ENCODE assay signal across 7 cellular contexts in the genomic region with DNA sequence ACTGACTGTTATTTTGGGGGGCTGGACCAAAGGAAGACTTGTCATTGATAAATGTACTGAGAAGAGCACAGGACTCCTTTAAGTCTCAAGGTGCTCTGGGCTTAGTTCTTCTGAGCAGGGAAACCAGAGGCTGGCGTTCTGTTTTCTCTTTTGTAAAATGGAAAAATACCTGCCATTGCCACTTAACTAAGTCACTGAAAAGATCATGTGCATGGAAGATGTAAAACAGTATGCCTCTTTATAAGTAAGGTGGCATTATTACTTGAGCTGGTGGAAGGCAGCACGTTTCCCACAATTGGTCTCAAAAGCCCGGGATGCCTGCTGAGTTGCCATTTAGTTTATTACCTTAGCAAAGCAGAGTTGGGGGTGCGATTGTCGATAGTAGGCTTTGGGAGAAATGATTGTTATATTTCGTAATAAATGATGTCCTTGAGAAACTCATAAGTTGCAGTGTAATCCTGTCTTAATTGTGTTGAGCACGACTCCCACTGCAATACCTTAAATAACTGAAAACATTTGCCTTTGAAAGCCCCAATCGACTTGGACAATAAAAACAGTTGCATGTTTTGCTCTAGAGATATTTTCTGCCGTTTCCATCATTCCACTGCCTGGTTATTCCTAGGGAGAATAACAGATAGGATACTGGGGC. TPM values are rescaled to one million over a fixed set of nuclear protein-coding genes. Genes with fewer than 3 reads are reported as not detected.
DNase-seq lines count a peak whose midpoint lies in the region; ATAC-seq and TF ChIP-seq lines count a peak whose summit lies in the region.

No MANE protein-coding gene starts in this region.

- POLR2A ChIA-PET in WTC11 (lab: Charles Lee), result interaction anchor here (0.8 kb wide), 1 partner anchor 236 kb away, joined by 3 read pairs; no protein-coding TSS in a partner anchor

- intact Hi-C loops in spleen (cut with DNase I; ENCODE audit: low total_unique reads), result no loop called here

- H3K4me1 Mint-ChIP-seq in HFFc6 (ENCODE audit: low read depth), result peaks cover 35% of the 10 kb centered on the region
- H3K4me1 Mint-ChIP-seq in WTC11, result peaks cover 57% of the 10 kb centered on the region
- peaks cover 35% of the 10 kb centered on the region for H3K4me1 Mint-ChIP-seq in glutamatergic neuron (ENCODE audit: low read depth, unreplicated experiment)

- TF ChIP-seq POLR2A in spleen (IDR thresholded peaks at IDR 0.05), result no peak

- H3K36me3 ChIP-seq in spleen, result no peaks in the 10 kb centered on the region

- H3K27ac Mint-ChIP-seq in HFFc6, result peak overlapping the region; percentile 95
- peak overlapping the region; percentile 95 for H3K27ac Mint-ChIP-seq in WTC11
- H3K27ac Mint-ChIP-seq in glutamatergic neuron (ENCODE audit: unreplicated experiment), result peak overlapping the region; percentile 89

- 11 to 26% (median 15%) methylated on average over 9 of the region's 9 CpGs for WGBS in spleen, 5 donors

- H3K4me3 ChIP-seq in spleen, result peak overlapping the region in 7 of 8 donors; percentile 46 to 95 (median 87)

- CTCF ChIA-PET in WTC11 (lab: Charles Lee), result interaction anchor here (0.5 to 1.1 kb wide), 4 partner anchors 15 to 212 kb away, joined by 3 read pairs; no protein-coding TSS in a partner anchor

- H3K27ac ChIP-seq in spleen, result peak overlapping the region; percentile 79 to 99 (median 94)

- no peak for TF ChIP-seq CTCF in HFFc6 (IDR thresholded peaks at IDR 0.05)
- TF ChIP-seq CTCF in WTC11 (IDR thresholded peaks at IDR 0.05), result no peak
- no peak for TF ChIP-seq CTCF in glutamatergic neuron (IDR thresholded peaks at IDR 0.05; ENCODE audit: partially characterized antibody, unreplicated experiment)
- peak in 1 of 11 experiments; percentile 9 for TF ChIP-seq CTCF in spleen (IDR thresholded peaks at IDR 0.05 in 8 of 11, conservative IDR thresholded peaks at IDR 0.05 in 3 of 11)

- peaks cover 12 to 73% (median 64%) of the 10 kb centered on the region in 6 donors for H3K4me1 ChIP-seq in spleen

- no peaks in the 10 kb centered on the region for H3K27me3 ChIP-seq in spleen (replicated peaks in 1 of 7)

- DNase-seq in HFFc6 (no peak), WTC11 (ENCODE audit: low spot score) (no peak), glutamatergic neuron (no peak), spleen (peak; percentile 40), NCI-H345 (lab: John Stamatoyannopoulos, UW) (no peak), DMS153 treated with DMSO at 0.1 percent for 48 hours (lab: John Stamatoyannopoulos, UW; ENCODE audit: unreplicated experiment) (no peak), left lobe of liver (ENCODE audit: low spot score) (no peak)

- peak overlapping the region; percentile 99 for H3K4me3 Mint-ChIP-seq in HFFc6
- H3K4me3 Mint-ChIP-seq in WTC11, result peak overlapping the region; percentile 86
- peak overlapping the region; percentile 95 for H3K4me3 Mint-ChIP-seq in glutamatergic neuron (ENCODE audit: unreplicated experiment)

- peaks cover 5% of the 10 kb centered on the region; the same call in 1 of the 2 replicates for H3K27me3 Mint-ChIP-seq in HFFc6 (ENCODE audit: insufficient read depth)
- no peaks in the 10 kb centered on the region for H3K27me3 Mint-ChIP-seq in WTC11 (ENCODE audit: low read depth)
- H3K27me3 Mint-ChIP-seq in glutamatergic neuron (ENCODE audit: unreplicated experiment), result peaks cover 15% of the 10 kb centered on the region

- H3K9me3 ChIP-seq in spleen, result no peaks in the 10 kb centered on the region

- H3K9me3 Mint-ChIP-seq in HFFc6 (no peaks in the 10 kb centered on the region), WTC11 (no peaks in the 10 kb centered on the region), glutamatergic neuron (ENCODE audit: unreplicated experiment) (peaks cover 23% of the 10 kb centered on the region)

- ATAC-seq in WTC11, result no peak
- ATAC-seq in left lobe of liver, result no peak

- H3K36me3 Mint-ChIP-seq in HFFc6 (ENCODE audit: low read depth) (peaks cover 23% of the 10 kb centered on the region), WTC11 (peaks cover 40% of the 10 kb centered on the region), glutamatergic neuron (ENCODE audit: unreplicated experiment) (no peaks in the 10 kb centered on the region)

TF ChIP-seq in WTC11, 78 proteins besides CTCF, POLR2A, EP300 and RAD21:
- no peak for TF ChIP-seq ZNF512 (CRISPR knock-in tag; IDR thresholded peaks at IDR 0.05; ENCODE audit: borderline replicate concordance)
- TF ChIP-seq KAT7 (CRISPR knock-in tag; IDR thresholded peaks at IDR 0.05; ENCODE audit: borderline replicate concordance), result no peak
- no peak for TF ChIP-seq ZNF671 (CRISPR knock-in tag; IDR thresholded peaks at IDR 0.05)
- no peak for TF ChIP-seq ETV6 (CRISPR knock-in tag; IDR thresholded peaks at IDR 0.05)
- TF ChIP-seq ZNF423 (CRISPR knock-in tag; IDR thresholded peaks at IDR 0.05), result no peak
- no peak for TF ChIP-seq TEAD4 (CRISPR knock-in tag; IDR thresholded peaks at IDR 0.05)
- no peak for TF ChIP-seq ZNF396 (CRISPR knock-in tag; IDR thresholded peaks at IDR 0.05; ENCODE audit: borderline replicate concordance)
- TF ChIP-seq, protein P1, sequence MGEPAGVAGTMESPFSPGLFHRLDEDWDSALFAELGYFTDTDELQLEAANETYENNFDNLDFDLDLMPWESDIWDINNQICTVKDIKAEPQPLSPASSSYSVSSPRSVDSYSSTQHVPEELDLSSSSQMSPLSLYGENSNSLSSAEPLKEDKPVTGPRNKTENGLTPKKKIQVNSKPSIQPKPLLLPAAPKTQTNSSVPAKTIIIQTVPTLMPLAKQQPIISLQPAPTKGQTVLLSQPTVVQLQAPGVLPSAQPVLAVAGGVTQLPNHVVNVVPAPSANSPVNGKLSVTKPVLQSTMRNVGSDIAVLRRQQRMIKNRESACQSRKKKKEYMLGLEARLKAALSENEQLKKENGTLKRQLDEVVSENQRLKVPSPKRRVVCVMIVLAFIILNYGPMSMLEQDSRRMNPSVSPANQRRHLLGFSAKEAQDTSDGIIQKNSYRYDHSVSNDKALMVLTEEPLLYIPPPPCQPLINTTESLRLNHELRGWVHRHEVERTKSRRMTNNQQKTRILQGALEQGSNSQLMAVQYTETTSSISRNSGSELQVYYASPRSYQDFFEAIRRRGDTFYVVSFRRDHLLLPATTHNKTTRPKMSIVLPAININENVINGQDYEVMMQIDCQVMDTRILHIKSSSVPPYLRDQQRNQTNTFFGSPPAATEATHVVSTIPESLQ (CRISPR knock-in tag; IDR thresholded peaks at IDR 0.05), result no peak
- TF ChIP-seq OVOL2 (CRISPR knock-in tag; IDR thresholded peaks at IDR 0.05; ENCODE audit: borderline replicate concordance), result no peak
- no peak for TF ChIP-seq ZMAT4 (CRISPR knock-in tag; IDR thresholded peaks at IDR 0.05)
- no peak for TF ChIP-seq CREB1 (CRISPR knock-in tag; IDR thresholded peaks at IDR 0.05)
- TF ChIP-seq ZBTB21 (CRISPR knock-in tag; IDR thresholded peaks at IDR 0.05; ENCODE audit: borderline replicate concordance), result no peak
- no peak for TF ChIP-seq TEAD1 (CRISPR knock-in tag; IDR thresholded peaks at IDR 0.05)
- TF ChIP-seq ATF1 (CRISPR knock-in tag; IDR thresholded peaks at IDR 0.05), result no peak
- no peak for TF ChIP-seq NR3C1 (CRISPR knock-in tag; conservative IDR thresholded peaks at IDR 0.05; ENCODE audit: low read depth)

RNA-seq across cellular contexts. Expression of gene JARID2, which starts 3.6 kb away (rescaled TPM):
- 10 to 100 TPM in 1 of 6 experiments, 1 to 10 TPM in 5; 8.3 to 10.1 (median 9.5) TPM for total RNA-seq in HFFc6 (2021; fragmentation: NEBNext Ultra II Directional; extraction: Animal tissue kit (Norgen Biotek cat#: 25700))
- 166 to 180 TPM (median 167 TPM) in 3 replicates for total RNA-seq in WTC11 (2021)
- total RNA-seq in glutamatergic neuron (ENCODE audit: unreplicated experiment), result 83.8 TPM
- 10 to 100 TPM; 18.6 to 27.1 (median 22.0) TPM for total RNA-seq in spleen
- 1 to 10 TPM; 4.4 to 5.6 (median 5.3) TPM for polyA plus RNA-seq in spleen
- total RNA-seq in left lobe of liver, result 3.8 TPM
